In genomic region chr6:42805297-42805861, GRCh38 we compare ENCODE assay signal across 1 cellular context.
TF ChIP-seq lines count a peak whose summit lies in the region.

No MANE protein-coding gene starts in this region.

TF ChIP-seq in HepG2, 621 proteins besides CTCF, POLR2A, EP300 and RAD21 (continued from another document and continues in another):
- TF ChIP-seq, protein P1, sequence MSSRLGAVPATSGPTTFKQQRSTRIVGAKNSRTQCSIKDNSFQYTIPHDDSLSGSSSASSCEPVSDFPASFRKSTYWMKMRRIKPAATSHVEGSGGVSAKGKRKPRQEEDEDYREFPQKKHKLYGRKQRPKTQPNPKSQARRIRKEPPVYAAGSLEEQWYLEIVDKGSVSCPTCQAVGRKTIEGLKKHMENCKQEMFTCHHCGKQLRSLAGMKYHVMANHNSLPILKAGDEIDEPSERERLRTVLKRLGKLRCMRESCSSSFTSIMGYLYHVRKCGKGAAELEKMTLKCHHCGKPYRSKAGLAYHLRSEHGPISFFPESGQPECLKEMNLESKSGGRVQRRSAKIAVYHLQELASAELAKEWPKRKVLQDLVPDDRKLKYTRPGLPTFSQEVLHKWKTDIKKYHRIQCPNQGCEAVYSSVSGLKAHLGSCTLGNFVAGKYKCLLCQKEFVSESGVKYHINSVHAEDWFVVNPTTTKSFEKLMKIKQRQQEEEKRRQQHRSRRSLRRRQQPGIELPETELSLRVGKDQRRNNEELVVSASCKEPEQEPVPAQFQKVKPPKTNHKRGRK (CRISPR knock-in tag; IDR thresholded peaks at IDR 0.05) = no peak
- TF ChIP-seq ZEB1 (IDR thresholded peaks at IDR 0.05; ENCODE audit: insufficient replicate concordance, low read depth) = peak; percentile 85
- TF ChIP-seq RERE (CRISPR knock-in tag; IDR thresholded peaks at IDR 0.05; ENCODE audit: low read depth) = no peak
- TF ChIP-seq, protein P2, sequence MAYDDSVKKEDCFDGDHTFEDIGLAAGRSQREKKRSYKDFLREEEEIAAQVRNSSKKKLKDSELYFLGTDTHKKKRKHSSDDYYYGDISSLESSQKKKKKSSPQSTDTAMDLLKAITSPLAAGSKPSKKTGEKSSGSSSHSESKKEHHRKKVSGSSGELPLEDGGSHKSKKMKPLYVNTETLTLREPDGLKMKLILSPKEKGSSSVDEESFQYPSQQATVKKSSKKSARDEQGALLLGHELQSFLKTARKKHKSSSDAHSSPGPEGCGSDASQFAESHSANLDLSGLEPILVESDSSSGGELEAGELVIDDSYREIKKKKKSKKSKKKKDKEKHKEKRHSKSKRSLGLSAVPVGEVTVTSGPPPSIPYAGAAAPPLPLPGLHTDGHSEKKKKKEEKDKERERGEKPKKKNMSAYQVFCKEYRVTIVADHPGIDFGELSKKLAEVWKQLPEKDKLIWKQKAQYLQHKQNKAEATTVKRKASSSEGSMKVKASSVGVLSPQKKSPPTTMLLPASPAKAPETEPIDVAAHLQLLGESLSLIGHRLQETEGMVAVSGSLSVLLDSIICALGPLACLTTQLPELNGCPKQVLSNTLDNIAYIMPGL (CRISPR knock-in tag; IDR thresholded peaks at IDR 0.05; ENCODE audit: borderline replicate concordance in 1 of 2, low read depth in 1 of 2) = no peak
- no peak for TF ChIP-seq ZNF570 (CRISPR knock-in tag; IDR thresholded peaks at IDR 0.05; ENCODE audit: borderline replicate concordance)
- no peak for TF ChIP-seq RFX3 (CRISPR knock-in tag; IDR thresholded peaks at IDR 0.05)
- TF ChIP-seq, protein P3, sequence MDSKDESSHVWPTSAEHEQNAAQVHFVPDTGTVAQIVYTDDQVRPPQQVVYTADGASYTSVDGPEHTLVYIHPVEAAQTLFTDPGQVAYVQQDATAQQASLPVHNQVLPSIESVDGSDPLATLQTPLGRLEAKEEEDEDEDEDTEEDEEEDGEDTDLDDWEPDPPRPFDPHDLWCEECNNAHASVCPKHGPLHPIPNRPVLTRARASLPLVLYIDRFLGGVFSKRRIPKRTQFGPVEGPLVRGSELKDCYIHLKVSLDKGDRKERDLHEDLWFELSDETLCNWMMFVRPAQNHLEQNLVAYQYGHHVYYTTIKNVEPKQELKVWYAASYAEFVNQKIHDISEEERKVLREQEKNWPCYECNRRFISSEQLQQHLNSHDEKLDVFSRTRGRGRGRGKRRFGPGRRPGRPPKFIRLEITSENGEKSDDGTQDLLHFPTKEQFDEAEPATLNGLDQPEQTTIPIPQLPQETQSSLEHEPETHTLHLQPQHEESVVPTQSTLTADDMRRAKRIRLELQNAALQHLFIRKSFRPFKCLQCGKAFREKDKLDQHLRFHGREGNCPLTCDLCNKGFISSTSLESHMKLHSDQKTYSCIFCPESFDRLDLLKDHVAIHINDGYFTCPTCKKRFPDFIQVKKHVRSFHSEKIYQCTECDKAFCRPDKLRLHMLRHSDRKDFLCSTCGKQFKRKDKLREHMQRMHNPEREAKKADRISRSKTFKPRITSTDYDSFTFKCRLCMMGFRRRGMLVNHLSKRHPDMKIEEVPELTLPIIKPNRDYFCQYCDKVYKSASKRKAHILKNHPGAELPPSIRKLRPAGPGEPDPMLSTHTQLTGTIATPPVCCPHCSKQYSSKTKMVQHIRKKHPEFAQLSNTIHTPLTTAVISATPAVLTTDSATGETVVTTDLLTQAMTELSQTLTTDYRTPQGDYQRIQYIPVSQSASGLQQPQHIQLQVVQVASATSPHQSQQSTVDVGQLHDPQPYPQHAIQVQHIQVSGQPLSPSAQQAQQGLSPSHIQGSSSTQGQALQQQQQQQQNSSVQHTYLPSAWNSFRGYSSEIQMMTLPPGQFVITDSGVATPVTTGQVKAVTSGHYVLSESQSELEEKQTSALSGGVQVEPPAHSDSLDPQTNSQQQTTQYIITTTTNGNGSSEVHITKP (CRISPR knock-in tag; IDR thresholded peaks at IDR 0.05; ENCODE audit: low read depth) = no peak
- no peak for TF ChIP-seq ZNF484 (CRISPR knock-in tag; IDR thresholded peaks at IDR 0.05; ENCODE audit: borderline replicate concordance, low read depth)
- TF ChIP-seq CEBPG (CRISPR knock-in tag; IDR thresholded peaks at IDR 0.05) = no peak
- TF ChIP-seq IKZF4 (CRISPR knock-in tag; IDR thresholded peaks at IDR 0.05; ENCODE audit: borderline replicate concordance, low read depth, not compliant biosample characterization) = no peak
- peak; percentile 69; the same call in 1 of the 2 replicates for TF ChIP-seq HIC2 (CRISPR knock-in tag; IDR thresholded peaks at IDR 0.05; ENCODE audit: low read depth)
- TF ChIP-seq, protein P4, sequence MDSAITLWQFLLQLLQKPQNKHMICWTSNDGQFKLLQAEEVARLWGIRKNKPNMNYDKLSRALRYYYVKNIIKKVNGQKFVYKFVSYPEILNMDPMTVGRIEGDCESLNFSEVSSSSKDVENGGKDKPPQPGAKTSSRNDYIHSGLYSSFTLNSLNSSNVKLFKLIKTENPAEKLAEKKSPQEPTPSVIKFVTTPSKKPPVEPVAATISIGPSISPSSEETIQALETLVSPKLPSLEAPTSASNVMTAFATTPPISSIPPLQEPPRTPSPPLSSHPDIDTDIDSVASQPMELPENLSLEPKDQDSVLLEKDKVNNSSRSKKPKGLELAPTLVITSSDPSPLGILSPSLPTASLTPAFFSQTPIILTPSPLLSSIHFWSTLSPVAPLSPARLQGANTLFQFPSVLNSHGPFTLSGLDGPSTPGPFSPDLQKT (CRISPR knock-in tag; IDR thresholded peaks at IDR 0.05; ENCODE audit: borderline replicate concordance) = no peak
- no peak for TF ChIP-seq SIN3B (IDR thresholded peaks at IDR 0.05; ENCODE audit: low read length)
- TF ChIP-seq UBTF (CRISPR knock-in tag; IDR thresholded peaks at IDR 0.05) = 0 out of 2 replicates have a peak, but pooled peaks have one; percentile 20
- TF ChIP-seq ZNF256 (CRISPR knock-in tag; conservative IDR thresholded peaks at IDR 0.05) = no peak
- TF ChIP-seq, protein P5, sequence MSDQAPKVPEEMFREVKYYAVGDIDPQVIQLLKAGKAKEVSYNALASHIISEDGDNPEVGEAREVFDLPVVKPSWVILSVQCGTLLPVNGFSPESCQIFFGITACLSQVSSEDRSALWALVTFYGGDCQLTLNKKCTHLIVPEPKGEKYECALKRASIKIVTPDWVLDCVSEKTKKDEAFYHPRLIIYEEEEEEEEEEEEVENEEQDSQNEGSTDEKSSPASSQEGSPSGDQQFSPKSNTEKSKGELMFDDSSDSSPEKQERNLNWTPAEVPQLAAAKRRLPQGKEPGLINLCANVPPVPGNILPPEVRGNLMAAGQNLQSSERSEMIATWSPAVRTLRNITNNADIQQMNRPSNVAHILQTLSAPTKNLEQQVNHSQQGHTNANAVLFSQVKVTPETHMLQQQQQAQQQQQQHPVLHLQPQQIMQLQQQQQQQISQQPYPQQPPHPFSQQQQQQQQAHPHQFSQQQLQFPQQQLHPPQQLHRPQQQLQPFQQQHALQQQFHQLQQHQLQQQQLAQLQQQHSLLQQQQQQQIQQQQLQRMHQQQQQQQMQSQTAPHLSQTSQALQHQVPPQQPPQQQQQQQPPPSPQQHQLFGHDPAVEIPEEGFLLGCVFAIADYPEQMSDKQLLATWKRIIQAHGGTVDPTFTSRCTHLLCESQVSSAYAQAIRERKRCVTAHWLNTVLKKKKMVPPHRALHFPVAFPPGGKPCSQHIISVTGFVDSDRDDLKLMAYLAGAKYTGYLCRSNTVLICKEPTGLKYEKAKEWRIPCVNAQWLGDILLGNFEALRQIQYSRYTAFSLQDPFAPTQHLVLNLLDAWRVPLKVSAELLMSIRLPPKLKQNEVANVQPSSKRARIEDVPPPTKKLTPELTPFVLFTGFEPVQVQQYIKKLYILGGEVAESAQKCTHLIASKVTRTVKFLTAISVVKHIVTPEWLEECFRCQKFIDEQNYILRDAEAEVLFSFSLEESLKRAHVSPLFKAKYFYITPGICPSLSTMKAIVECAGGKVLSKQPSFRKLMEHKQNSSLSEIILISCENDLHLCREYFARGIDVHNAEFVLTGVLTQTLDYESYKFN (CRISPR knock-in tag; conservative IDR thresholded peaks at IDR 0.05) = peak; percentile 75
- TF ChIP-seq ZNF205 (CRISPR knock-in tag; IDR thresholded peaks at IDR 0.05) = no peak
- TF ChIP-seq SKI (IDR thresholded peaks at IDR 0.05; ENCODE audit: partially characterized antibody) = no peak
- TF ChIP-seq TBX2 (CRISPR knock-in tag; IDR thresholded peaks at IDR 0.05; ENCODE audit: borderline replicate concordance) = peak; percentile 55; the same call in 1 of the 2 replicates
